ENCODE assay signal across 8 cellular contexts in genomic region chr22:38202437-38203089, GRCh38. TPM values are rescaled to one million over a fixed set of nuclear protein-coding genes. Genes with fewer than 3 reads are reported as not detected.
A peak's percentile ranks its signal among the peaks of the same experiment; 100 is the strongest.
DNase-seq lines count a peak whose midpoint lies in the region; ATAC-seq and TF ChIP-seq lines count a peak whose summit lies in the region.

No MANE protein-coding gene starts in this region.

- no peak overlapping the region for H2AFZ ChIP-seq in OCI-LY1 (ENCODE audit: low read length)

- peak; percentile 92 to 98 for TF ChIP-seq EP300 in tibial nerve (IDR thresholded peaks at IDR 0.05)

- ATAC-seq in HG02678 (IDR thresholded peaks at IDR 0.05; ENCODE audit: unreplicated experiment): peak; percentile 24
- peak; percentile 20 to 35 (median 22) for ATAC-seq in natural killer cell

- H3K27me3 Mint-ChIP-seq in activated T-helper 2 cell treated with anti-CD3 and anti-CD28 coated beads, Interferon-gamma antibody, Interleukin-2, Interleukin-4, amounts not matched to agents 10 μg/mL and 5 μg/mL and 100 μg/mL, durations not matched to agents 14 hours and 24 hours and 36 hours (ENCODE audit: low read depth): no peaks in the 10 kb centered on the region
- H3K27me3 Mint-ChIP-seq in natural killer cell (ENCODE audit: low read depth in 2 of 2): no peaks in the 10 kb centered on the region

- H3K27me3 ChIP-seq in OCI-LY1 (ENCODE audit: insufficient read depth, low read length) (no peaks in the 10 kb centered on the region), tibial nerve (no peaks in the 10 kb centered on the region)

- 0 out of 2 replicates have a peak, but pooled peaks have one; percentile 31 for TF ChIP-seq CTCF in GM12874 (IDR thresholded peaks at IDR 0.05; ENCODE audit: insufficient read depth, low read depth, low read length)
- no peak for TF ChIP-seq CTCF in OCI-LY1 (IDR thresholded peaks at IDR 0.05; ENCODE audit: low read length)
- TF ChIP-seq CTCF in fibroblast of mammary gland (conservative IDR thresholded peaks at IDR 0.05; ENCODE audit: control insufficient read depth, insufficient read depth, low read depth, low read length): no peak
- no peak for TF ChIP-seq CTCF in natural killer cell (IDR thresholded peaks at IDR 0.05)
- TF ChIP-seq CTCF in tibial nerve (IDR thresholded peaks at IDR 0.05): peak in 3 of 5 experiments; percentile 2 to 64 (median 41)

- DNase-seq in activated T-helper 2 cell treated with anti-CD3 and anti-CD28 coated beads, Interferon-gamma antibody, Interleukin-2, Interleukin-4, amounts not matched to agents 10 μg/mL and 5 μg/mL and 100 μg/mL, durations not matched to agents 14 hours and 24 hours and 36 hours (ENCODE audit: low spot score): peak; percentile 61
- peak; percentile 92 for DNase-seq in fibroblast of mammary gland (ENCODE audit: low read depth)
- DNase-seq in natural killer cell: peak; percentile 58
- peak; percentile 88 to 89 for DNase-seq in tibial nerve (ENCODE audit: low spot score in 2 of 2)
- DNase-seq in COLO829 (ENCODE audit: low spot score): no peak

- H3K4me3 Mint-ChIP-seq in activated T-helper 2 cell treated with anti-CD3 and anti-CD28 coated beads, Interferon-gamma antibody, Interleukin-2, Interleukin-4, amounts not matched to agents 10 μg/mL and 5 μg/mL and 100 μg/mL, durations not matched to agents 14 hours and 24 hours and 36 hours (ENCODE audit: low read depth): peak overlapping the region; percentile 83
- peak overlapping the region; percentile 86 for H3K4me3 Mint-ChIP-seq in natural killer cell

- H3K36me3 ChIP-seq in OCI-LY1 (ENCODE audit: insufficient read depth, low read length) (no peaks in the 10 kb centered on the region), tibial nerve (no peaks in the 10 kb centered on the region)

- peak overlapping the region; percentile 52 for H3K27ac Mint-ChIP-seq in activated T-helper 2 cell treated with anti-CD3 and anti-CD28 coated beads, Interferon-gamma antibody, Interleukin-2, Interleukin-4, amounts not matched to agents 10 μg/mL and 5 μg/mL and 100 μg/mL, durations not matched to agents 14 hours and 24 hours and 36 hours
- H3K27ac Mint-ChIP-seq in natural killer cell: peak overlapping the region; percentile 90 to 96

- H3K9me3 Mint-ChIP-seq in activated T-helper 2 cell treated with anti-CD3 and anti-CD28 coated beads, Interferon-gamma antibody, Interleukin-2, Interleukin-4, amounts not matched to agents 10 μg/mL and 5 μg/mL and 100 μg/mL, durations not matched to agents 14 hours and 24 hours and 36 hours: no peaks in the 10 kb centered on the region
- H3K9me3 Mint-ChIP-seq in natural killer cell: no peaks in the 10 kb centered on the region

- peaks cover 27% of the 10 kb centered on the region for H3K4me1 ChIP-seq in OCI-LY1 (ENCODE audit: insufficient read depth, low read length, severe bottlenecking)
- H3K4me1 ChIP-seq in tibial nerve: peaks cover 0 to 38% (median 30%) of the 10 kb centered on the region in 4 donors

- H3K9me2 ChIP-seq in OCI-LY1 (ENCODE audit: low read depth, low read length): no peaks in the 10 kb centered on the region

- WGBS in tibial nerve, 2 donors: 0 to 3% methylated on average over 14 to 17 of the region's 74 CpGs

- H3F3A ChIP-seq in OCI-LY1 (ENCODE audit: insufficient read depth, low read length): no peaks in the 10 kb centered on the region

- peak overlapping the region; percentile 57 for H3K9ac ChIP-seq in OCI-LY1 (ENCODE audit: low read length)

- peak overlapping the region; percentile 84 for H3K4me2 ChIP-seq in OCI-LY1 (ENCODE audit: low read length)

- H3K36me3 Mint-ChIP-seq in activated T-helper 2 cell treated with anti-CD3 and anti-CD28 coated beads, Interferon-gamma antibody, Interleukin-2, Interleukin-4, amounts not matched to agents 10 μg/mL and 5 μg/mL and 100 μg/mL, durations not matched to agents 14 hours and 24 hours and 36 hours (ENCODE audit: low read depth): no peaks in the 10 kb centered on the region
- no peaks in the 10 kb centered on the region for H3K36me3 Mint-ChIP-seq in natural killer cell

- peak; percentile 20 to 64 for TF ChIP-seq POLR2A in tibial nerve (IDR thresholded peaks at IDR 0.05)

- H3K4me3 ChIP-seq in OCI-LY1 (ENCODE audit: low read depth, low read length, poor library complexity, severe bottlenecking): peak overlapping the region; percentile 78
- H3K4me3 ChIP-seq in fibroblast of mammary gland (ENCODE audit: control insufficient read depth, low read depth, low read length): peak overlapping the region; percentile 78
- H3K4me3 ChIP-seq in tibial nerve: peak overlapping the region; percentile 63 to 98 (median 77)

- intact Hi-C loops in activated T-helper 2 cell treated with anti-CD3 and anti-CD28 coated beads, Interferon-gamma antibody, Interleukin-2, Interleukin-4, amounts not matched to agents 10 μg/mL and 5 μg/mL and 100 μg/mL, durations not matched to agents 14 hours and 24 hours and 36 hours (cut with micrococcal nuclease): loop anchor here (5.0 kb wide), 1 partner anchor 115 kb away; the partner anchor contains the start of gene CSNK1E
- intact Hi-C loops in natural killer cell (cut with micrococcal nuclease): loop anchor here (2.0 to 10.0 kb wide), 2 partner anchors 60 to 112 kb away; partner anchors contain the start of gene CSNK1E

- H3K9me3 ChIP-seq in OCI-LY1 (ENCODE audit: low read length) (no peaks in the 10 kb centered on the region), tibial nerve (no peaks in the 10 kb centered on the region)

- no peak overlapping the region for H3K27ac ChIP-seq in OCI-LY1 (ENCODE audit: low read depth, low read length, poor library complexity, severe bottlenecking)
- peak overlapping the region; percentile 97 to 100 (median 100) for H3K27ac ChIP-seq in tibial nerve

- peaks cover 26% of the 10 kb centered on the region for H3K4me1 Mint-ChIP-seq in activated T-helper 2 cell treated with anti-CD3 and anti-CD28 coated beads, Interferon-gamma antibody, Interleukin-2, Interleukin-4, amounts not matched to agents 10 μg/mL and 5 μg/mL and 100 μg/mL, durations not matched to agents 14 hours and 24 hours and 36 hours (ENCODE audit: low read depth)
- peaks cover 38 to 65% of the 10 kb centered on the region in 2 donors for H3K4me1 Mint-ChIP-seq in natural killer cell

- H3K79me2 ChIP-seq in OCI-LY1 (ENCODE audit: insufficient read depth, low read length): no peaks in the 10 kb centered on the region

- H4K20me1 ChIP-seq in OCI-LY1 (ENCODE audit: insufficient read depth, low read length): no peaks in the 10 kb centered on the region

RNA-seq across cellular contexts. Expression of gene MAFF, which starts 0.8 kb away (rescaled TPM):
- total RNA-seq in activated T-helper 2 cell treated with anti-CD3 and anti-CD28 coated beads, Interferon-gamma antibody, Interleukin-2, Interleukin-4, amounts not matched to agents 10 μg/mL and 5 μg/mL and 100 μg/mL, durations not matched to agents 14 hours and 24 hours and 36 hours: 13.5 and 15.3 TPM in 2 replicates
- total RNA-seq in natural killer cell: 100 to 1,000 TPM; 168 to 215 (median 187) TPM
- total RNA-seq in tibial nerve: 100 to 1,000 TPM in 2 of 4 donors, 10 to 100 TPM in 2; 68.1 to 110 (median 96.8) TPM

RNA-seq across cellular contexts. Expression of gene PLA2G6, which starts 20.9 kb away (rescaled TPM):
- 32.8 and 36.0 TPM in 2 replicates for total RNA-seq in activated T-helper 2 cell treated with anti-CD3 and anti-CD28 coated beads, Interferon-gamma antibody, Interleukin-2, Interleukin-4, amounts not matched to agents 10 μg/mL and 5 μg/mL and 100 μg/mL, durations not matched to agents 14 hours and 24 hours and 36 hours
- total RNA-seq in natural killer cell (100 to 1,000 TPM; 137 to 167 (median 145) TPM), tibial nerve (10 to 100 TPM; 48.5 to 60.3 (median 55.1) TPM)

Comparison
In these comparisons a context has a peak if more than half of its experiments do, and no peak if none do; other contexts are left out.
1. CTCF ChIP-seq: peak in GM12874 (single experiment) and tibial nerve (3 of 5); none in OCI-LY1 (single experiment), fibroblast of mammary gland (single experiment) and natural killer cell (single experiment).
2. Peak in every context shown above with its lines, with median percentiles within 50 percentile points of each other: H3K4me3 ChIP-seq.